16 cellular contexts compared by ENCODE assay signal in the genomic region with DNA sequence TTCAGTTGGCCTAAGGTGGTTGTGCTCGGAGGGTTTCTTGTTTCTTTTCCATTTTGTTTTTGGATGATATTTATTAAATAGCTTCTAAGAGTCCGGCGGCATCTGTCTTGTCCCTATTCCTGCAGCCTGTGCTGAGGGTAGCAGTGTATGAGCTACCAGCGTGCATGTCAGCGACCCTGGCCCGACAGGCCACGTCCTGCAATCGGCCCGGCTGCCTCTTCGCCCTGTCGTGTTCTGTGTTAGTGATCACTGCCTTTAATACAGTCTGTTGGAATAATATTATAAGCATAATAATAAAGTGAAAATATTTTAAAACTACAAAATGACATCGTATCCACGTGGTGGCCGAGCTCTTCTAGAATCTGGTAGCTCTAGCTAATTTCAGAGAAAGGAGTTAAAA. TPM values are rescaled to one million over a fixed set of nuclear protein-coding genes. Genes with fewer than 3 reads are reported as not detected.
"Had no signal": no experiment of that assay in that cellular context is flagged by ENCODE, and none has a peak within 500 bp of the region (broad histone marks: within the 10 kb centered on the region; RNA-seq: fewer than 3 reads in every experiment).

No MANE protein-coding gene starts in this region.

- H3K4me3 ChIP-seq: gastroesophageal sphincter, neural progenitor cell, right atrium auricular region, smooth muscle cell, tibial artery, vagina had no signal

- H3K9me3 ChIP-seq: gastroesophageal sphincter, right atrium auricular region, tibial artery, vagina had no signal

- H3K4me2 ChIP-seq: smooth muscle cell had no signal

- ATAC-seq: activated CD8-positive, alpha-beta memory T cell treated with anti-CD3 and anti-CD28 coated beads, Interleukin-2, amount 10 ng/mL, durations not matched to agents 7 days and 5 days; gastroesophageal sphincter; left ventricle myocardium superior; stimulated activated memory B cell treated with anti-CD40 and anti-IgM and Interleukin-4, amounts not matched to agents 10 μg/mL and 1 μg/mL and 100 μg/mL, for 72 hours had no signal

- H3K9ac ChIP-seq: neural progenitor cell had no signal

- H3K27ac ChIP-seq: gastroesophageal sphincter, neural progenitor cell, right atrium auricular region, tibial artery, vagina had no signal

- DNase-seq: activated CD4-positive, alpha-beta T cell treated with anti-CD3 and anti-CD28 coated beads, Interleukin-2, amount 50 U/mL, for 48 hours; activated CD8-positive, alpha-beta memory T cell treated with anti-CD3 and anti-CD28 coated beads, Interleukin-2, amount 10 ng/mL, durations not matched to agents 7 days and 5 days; activated gamma-delta T cell; activated naive CD8-positive, alpha-beta T cell treated with anti-CD3 and anti-CD28 coated beads, Interleukin-2, amount 10 ng/mL, durations not matched to agents 7 days and 5 days; activated T-cell treated with anti-CD3 and anti-CD28 coated beads, Interleukin-2, amount 50 U/mL, for 24 hours; aorta; left ventricle myocardium superior; mesenchymal stem cell; tibial artery had no signal

- H3K36me3 ChIP-seq: gastroesophageal sphincter, neural progenitor cell, right atrium auricular region, tibial artery had no signal

- H3K4me1 ChIP-seq: gastroesophageal sphincter, right atrium auricular region, tibial artery had no signal

- H3K27me3 ChIP-seq: right atrium auricular region, vagina had no signal

RNA-seq across cellular contexts. Expression of a gene that starts 20.4 kb away (rescaled TPM):
- total RNA-seq: fibroblast of lung had no signal
- polyA plus RNA-seq: fibroblast of lung had no signal
